ENCODE assay signal across 17 cellular contexts in the genomic region with DNA sequence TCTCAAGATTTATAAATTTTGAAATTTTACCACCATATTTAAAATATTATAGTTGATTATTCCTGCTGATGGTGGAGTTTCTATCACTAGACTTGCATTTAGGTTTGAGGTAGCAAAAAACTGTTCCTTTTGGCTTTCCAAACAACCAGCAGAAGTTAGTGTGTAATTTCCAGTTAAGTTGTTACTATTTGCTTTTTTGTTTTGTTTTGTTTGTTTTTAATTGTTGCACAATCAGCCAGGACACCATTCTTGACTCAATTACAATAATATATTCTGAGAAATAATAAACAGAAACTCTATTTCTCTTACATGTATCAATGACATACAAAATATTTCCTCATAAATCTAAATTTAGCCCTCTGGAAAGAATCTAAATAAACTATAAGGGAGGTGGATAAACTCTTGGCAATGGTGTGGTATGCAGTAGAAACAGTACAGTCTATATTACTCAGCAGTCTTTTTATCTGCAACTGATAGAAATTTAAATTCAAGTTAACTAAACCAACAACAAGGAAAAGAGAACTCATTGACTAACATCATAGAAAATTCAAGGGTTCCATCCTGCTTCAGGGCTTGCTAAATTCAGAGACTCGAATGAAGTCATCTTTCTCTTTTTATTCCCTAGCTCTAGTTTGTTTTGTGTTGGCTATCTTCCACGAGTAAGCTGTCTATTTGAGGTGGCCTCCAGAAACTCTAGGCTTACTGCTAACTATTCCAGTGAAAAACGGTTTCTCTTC. TPM values are rescaled to one million over a fixed set of nuclear protein-coding genes. Genes with fewer than 3 reads are reported as not detected.
DNase-seq lines count a peak whose midpoint lies in the region; ATAC-seq, FAIRE-seq and TF ChIP-seq lines count a peak whose summit lies in the region.
"Had no signal": no experiment of that assay in that cellular context is flagged by ENCODE, and none has a peak within 500 bp of the region (broad histone marks: within the 10 kb centered on the region; RNA-seq: fewer than 3 reads in every experiment).

No MANE protein-coding gene starts in this region.

- H3K36me3 ChIP-seq in SK-N-MC (ENCODE audit: insufficient read depth, low read length) (no peaks in the 10 kb centered on the region), endothelial cell of umbilical vein (ENCODE audit: control insufficient read depth in 2 of 2, extremely low read depth in 1 of 2, insufficient read depth in 2 of 2, low read length in 2 of 2) (no peaks in the 10 kb centered on the region), liver (ENCODE audit: control insufficient read depth in 4 of 4, insufficient read depth in 3 of 4, low read depth in 1 of 4, low read length in 3 of 4) (no peaks in the 10 kb centered on the region)
- H3K36me3 ChIP-seq in effector memory CD4-positive, alpha-beta T cell (ENCODE audit: control insufficient read depth, insufficient read depth, low read length) = no peaks in the 10 kb centered on the region
- H3K36me3 ChIP-seq: MG63 had no signal

- intact Hi-C loops in endothelial cell of umbilical vein (cut with micrococcal nuclease) = no loop called here

- no peaks in the 10 kb centered on the region for H3K9me1 ChIP-seq in endothelial cell of umbilical vein (replicated peaks; ENCODE audit: control insufficient read depth, extremely low read depth, insufficient read depth, low read length)

- CTCF ChIA-PET in endothelial cell of umbilical vein (lab: Charles Lee) = no interaction called here

- no peak overlapping the region for H3K4me3 ChIP-seq in SK-N-MC
- no peak overlapping the region for H3K4me3 ChIP-seq in endothelial cell of umbilical vein (replicated peaks in 1 of 3; ENCODE audit: insufficient read depth in 1 of 3, low read depth in 1 of 3, low read length in 3 of 3)
- H3K4me3 ChIP-seq in liver (ENCODE audit: low read depth in 1 of 3, low read length in 3 of 3) = no peak overlapping the region
- no peak overlapping the region for H3K4me3 ChIP-seq in effector memory CD4-positive, alpha-beta T cell (ENCODE audit: insufficient read depth, low read depth, low read length, poor library complexity, severe bottlenecking)
- H3K4me3 ChIP-seq: MG63 had no signal

- no peak overlapping the region for H3K9ac ChIP-seq in SK-N-MC (ENCODE audit: insufficient read length)
- no peak overlapping the region for H3K9ac ChIP-seq in endothelial cell of umbilical vein (replicated peaks; ENCODE audit: extremely low read depth, insufficient read depth, low read length)
- H3K9ac ChIP-seq in liver (ENCODE audit: low read depth in 1 of 2, low read length in 2 of 2) = no peak overlapping the region

- no peak for ATAC-seq in GM18858 (IDR thresholded peaks at IDR 0.05; ENCODE audit: unreplicated experiment)

- dilution Hi-C loops in endothelial cell of umbilical vein (cut with MboI; ENCODE audit: extremely low pct_ligation_motif_present, low sequenced_read_pairs) = no loop called here

- BruUV-seq in endothelial cell of umbilical vein (replicated peaks; lab: Mats Ljungman, UMichigan) = no TSS peak

- POLR2A ChIA-PET in endothelial cell of umbilical vein (lab: Charles Lee) = no interaction called here

- no peaks in the 10 kb centered on the region for H3K79me2 ChIP-seq in endothelial cell of umbilical vein (ENCODE audit: control insufficient read depth, insufficient read depth, low read length)

- no peak overlapping the region for H3K4me2 ChIP-seq in endothelial cell of umbilical vein (ENCODE audit: insufficient read depth, low read length)

- no peak for TF ChIP-seq RAD21 in liver (IDR thresholded peaks at IDR 0.05)

- H3K9me3 ChIP-seq in SK-N-MC (ENCODE audit: low read depth, low read length) = no peaks in the 10 kb centered on the region; the same call in 1 of the 2 replicates
- no peaks in the 10 kb centered on the region for H3K9me3 ChIP-seq in endothelial cell of umbilical vein (replicated peaks; ENCODE audit: control insufficient read depth, insufficient read depth, low read length)
- H3K9me3 ChIP-seq in liver (ENCODE audit: control insufficient read depth in 4 of 4, low read length in 3 of 4) = no peaks in the 10 kb centered on the region
- no peaks in the 10 kb centered on the region for H3K9me3 ChIP-seq in effector memory CD4-positive, alpha-beta T cell (ENCODE audit: control insufficient read depth, low read length)
- H3K9me3 ChIP-seq: MG63 had no signal

- FAIRE-seq in endothelial cell of umbilical vein (lab: Jason Lieb, UNC) = peak; percentile 46

- H3K27ac ChIP-seq in SK-N-MC (peak overlapping the region; percentile 3; the same call in 1 of the 2 replicates), endothelial cell of umbilical vein (ENCODE audit: insufficient read depth, low read depth, low read length) (no peak overlapping the region), liver (ENCODE audit: low read depth in 1 of 2, low read length in 2 of 2) (peak overlapping the region in 1 of 2 donors; percentile 45)
- no peak overlapping the region for H3K27ac ChIP-seq in effector memory CD4-positive, alpha-beta T cell (ENCODE audit: insufficient read depth, low read length, poor library complexity, severe bottlenecking)
- H3K27ac ChIP-seq: HL-60 had no signal

- H3K4me1 ChIP-seq in endothelial cell of umbilical vein (ENCODE audit: control insufficient read depth, extremely low read depth, insufficient read depth, low read length) (no peaks in the 10 kb centered on the region), liver (ENCODE audit: control insufficient read depth in 4 of 4, insufficient read depth in 4 of 4, low read length in 3 of 4) (peaks cover 0 to 5% (median 3%) of the 10 kb centered on the region in 4 donors)
- no peaks in the 10 kb centered on the region for H3K4me1 ChIP-seq in effector memory CD4-positive, alpha-beta T cell (ENCODE audit: control insufficient read depth, insufficient read depth, low read length, poor library complexity, severe bottlenecking)

- no peaks in the 10 kb centered on the region for H3K27me3 ChIP-seq in endothelial cell of umbilical vein (ENCODE audit: control insufficient read depth in 2 of 2, insufficient read depth in 2 of 2, low read length in 2 of 2)
- H3K27me3 ChIP-seq in liver (ENCODE audit: control insufficient read depth in 4 of 4, insufficient read depth in 4 of 4, low read length in 3 of 4) = no peaks in the 10 kb centered on the region
- no peaks in the 10 kb centered on the region for H3K27me3 ChIP-seq in effector memory CD4-positive, alpha-beta T cell (replicated peaks; ENCODE audit: control insufficient read depth, insufficient read depth, low read length, poor library complexity, severe bottlenecking)
- H3K27me3 ChIP-seq: MG63 had no signal

- WGBS in liver = 30% methylated on average over 3 of the region's 3 CpGs

- TF ChIP-seq POLR2A in endothelial cell of umbilical vein (IDR thresholded peaks at IDR 0.05; ENCODE audit: low read depth, low read length) = no peak

- no peak overlapping the region for H2AFZ ChIP-seq in endothelial cell of umbilical vein (ENCODE audit: low read depth, low read length)

- TF ChIP-seq CTCF in endothelial cell of umbilical vein (IDR thresholded peaks at IDR 0.05; ENCODE audit: extremely low read depth in 1 of 2, insufficient read depth in 1 of 2, low read depth in 1 of 2, low read length in 2 of 2) (no peak), liver (IDR thresholded peaks at IDR 0.05; ENCODE audit: low read depth, low read length, missing input control) (no peak)

- DNase-seq in SK-N-MC (ENCODE audit: low read depth, low spot score) (no peak), endothelial cell of umbilical vein (ENCODE audit: low read depth, low spot score) (no peak), NCI-H128 (lab: John Stamatoyannopoulos, UW; ENCODE audit: unreplicated experiment) (no peak), AG08396 (ENCODE audit: low spot score) (no peak)
- no peak for DNase-seq in effector memory CD4-positive, alpha-beta T cell
- DNase-seq: DMS79 treated with DMSO at 0.1 percent for 48 hours, H9, Kasumi-1, NCI-H1092, NCI-H2081 treated with DMSO at 0.1 percent for 48 hours, SHP77 treated with DMSO at 0.1 percent for 48 hours had no signal

- no peaks in the 10 kb centered on the region for H4K20me1 ChIP-seq in endothelial cell of umbilical vein (replicated peaks; ENCODE audit: control insufficient read depth, extremely low read depth, insufficient read depth, low read length)

TF ChIP-seq in endothelial cell of umbilical vein, 7 proteins besides CTCF, POLR2A, EP300 and RAD21 (continues in another document):
- TF ChIP-seq MYC (IDR thresholded peaks at IDR 0.05; ENCODE audit: low read depth, low read length) (no peak), EZH2 (IDR thresholded peaks at IDR 0.05; ENCODE audit: borderline replicate concordance, low read depth, low read length, severe bottlenecking) (no peak), GATA2 (IDR thresholded peaks at IDR 0.05; ENCODE audit: insufficient read depth, insufficient read length, low read depth, low read length) (no peak)

TF ChIP-seq in liver, 16 proteins besides CTCF, POLR2A, EP300 and RAD21:
- TF ChIP-seq, protein P1, sequence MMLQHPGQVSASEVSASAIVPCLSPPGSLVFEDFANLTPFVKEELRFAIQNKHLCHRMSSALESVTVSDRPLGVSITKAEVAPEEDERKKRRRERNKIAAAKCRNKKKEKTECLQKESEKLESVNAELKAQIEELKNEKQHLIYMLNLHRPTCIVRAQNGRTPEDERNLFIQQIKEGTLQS (IDR thresholded peaks at IDR 0.05) = no peak
- TF ChIP-seq YY1 (IDR thresholded peaks at IDR 0.05) = peak; percentile 18
- peak; percentile 6 for TF ChIP-seq SP1 (IDR thresholded peaks at IDR 0.05)
- no peak for TF ChIP-seq TAF1 (conservative IDR thresholded peaks at IDR 0.05)

RNA-seq across cellular contexts. Expression of a gene that starts 19.4 kb away (rescaled TPM):
- total RNA-seq in endothelial cell of umbilical vein (not detected in 2 replicates), liver (under 1 TPM; 0.25 to 0.51 TPM)
- polyA plus RNA-seq in endothelial cell of umbilical vein (not detected in 2 replicates), liver (not detected)
- polyA plus RNA-seq in endothelial cell of umbilical vein (2011; cell fraction: cytosol; rRNA removed) = not detected in 2 replicates
- polyA plus RNA-seq in endothelial cell of umbilical vein (2011; cell fraction: nucleus; rRNA removed) = not detected in 2 replicates
- polyA plus RNA-seq in endothelial cell of umbilical vein (2012) = not detected in 2 replicates
- polyA minus RNA-seq in endothelial cell of umbilical vein = not detected in 2 replicates
- polyA minus RNA-seq in endothelial cell of umbilical vein (2011; cell fraction: cytosol; rRNA and poly(A)+ RNA removed) = not detected
- polyA minus RNA-seq in endothelial cell of umbilical vein (2011; cell fraction: nucleus; rRNA and poly(A)+ RNA removed) = not detected in 2 replicates
- total RNA-seq: H9, HT1080 had no signal
- polyA plus RNA-seq: CD14-positive monocyte had no signal

RNA-seq across cellular contexts. Expression of a gene that starts 50.1 kb away (rescaled TPM):
- total RNA-seq in endothelial cell of umbilical vein (14.6 and 16.2 TPM in 2 replicates), liver (10 to 100 TPM; 39.3 to 47.2 TPM)
- polyA plus RNA-seq in endothelial cell of umbilical vein (7.3 and 9.8 TPM in 2 replicates), liver (10 to 100 TPM; 33.2 to 54.5 TPM)
- 8.2 TPM in 2 replicates for polyA plus RNA-seq in endothelial cell of umbilical vein (2011; cell fraction: cytosol; rRNA removed)
- 5.5 and 7.6 TPM in 2 replicates for polyA plus RNA-seq in endothelial cell of umbilical vein (2011; cell fraction: nucleus; rRNA removed)
- polyA plus RNA-seq in endothelial cell of umbilical vein (2012) = 12.3 and 13.6 TPM in 2 replicates
- 5.9 and 7.0 TPM in 2 replicates for polyA minus RNA-seq in endothelial cell of umbilical vein
- 8.8 TPM for polyA minus RNA-seq in endothelial cell of umbilical vein (2011; cell fraction: cytosol; rRNA and poly(A)+ RNA removed)
- polyA minus RNA-seq in endothelial cell of umbilical vein (2011; cell fraction: nucleus; rRNA and poly(A)+ RNA removed) = 9.9 and 10.3 TPM in 2 replicates
